In the genomic region with DNA sequence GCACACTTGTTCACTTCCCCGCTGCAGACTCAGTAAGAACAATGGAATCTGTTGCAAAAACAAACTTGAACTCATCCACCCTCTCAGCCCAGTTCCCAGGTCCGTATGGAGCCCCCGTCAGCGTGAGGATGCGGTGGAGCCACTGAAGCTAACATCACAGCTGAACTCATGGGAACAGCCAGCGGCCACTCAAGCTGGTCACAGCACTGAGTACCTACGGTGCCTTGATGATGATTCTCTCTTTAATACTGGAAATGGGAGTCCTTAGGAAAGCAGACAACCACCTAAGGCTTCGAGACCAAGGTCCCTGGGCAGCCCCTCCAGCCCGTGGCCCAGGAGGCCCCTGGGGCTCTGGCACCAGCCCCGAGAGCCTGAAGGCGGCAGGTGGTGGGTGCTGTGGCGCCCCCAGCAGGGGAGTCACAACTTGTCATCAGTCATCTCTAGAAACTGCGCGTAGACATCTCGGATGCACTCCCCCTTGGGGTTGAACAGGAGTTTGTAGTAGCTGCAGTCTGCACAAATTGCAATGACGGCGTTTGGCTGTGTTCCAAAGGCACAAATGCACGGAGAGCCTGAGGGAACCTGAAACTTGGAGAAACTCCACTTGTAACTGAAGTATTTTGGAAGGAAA, we compare ENCODE assay signal across 1 cellular context.
A peak's percentile ranks its signal among the peaks of the same experiment; 100 is the strongest.
TF ChIP-seq lines count a peak whose summit lies in the region.

No MANE protein-coding gene starts in this region.

TF ChIP-seq in K562, 482 proteins besides CTCF, POLR2A, EP300 and RAD21 (continued from another document):
- TF ChIP-seq NRF1 (conservative IDR thresholded peaks at IDR 0.05 in 1 of 2, IDR thresholded peaks at IDR 0.05 in 1 of 2) (peak; percentile 44 to 59; a peak in 3 of 4 replicates), SETDB1 (IDR thresholded peaks at IDR 0.05; ENCODE audit: low read length) (no peak), MEF2A (IDR thresholded peaks at IDR 0.05; ENCODE audit: control insufficient read depth, low read depth, low read length) (no peak), TBP (optimal IDR thresholded peaks at IDR 0.05; ENCODE audit: low read depth, low read length) (no peak), SIN3B (IDR thresholded peaks at IDR 0.05; ENCODE audit: low read depth) (no peak), HDAC8 (tag; IDR thresholded peaks at IDR 0.05) (no peak), ADNP (tag; IDR thresholded peaks at IDR 0.05) (peak; percentile 57; the same call in 1 of the 2 replicates), KLF6 (CRISPR knock-in tag; IDR thresholded peaks at IDR 0.05; ENCODE audit: borderline replicate concordance) (no peak), SMARCE1 (IDR thresholded peaks at IDR 0.05) (peak; percentile 59; the same call in 1 of the 2 replicates), ZBED1 (IDR thresholded peaks at IDR 0.05) (no peak), ELF4 (CRISPR knock-in tag; IDR thresholded peaks at IDR 0.05) (no peak), CBX2 (IDR thresholded peaks at IDR 0.05; ENCODE audit: insufficient read depth, low read length, poor library complexity, severe bottlenecking) (no peak), NR3C1 (CRISPR knock-in tag; IDR thresholded peaks at IDR 0.05) (no peak), NEUROD1 (IDR thresholded peaks at IDR 0.05; ENCODE audit: borderline replicate concordance, low read depth, low read length, partially characterized antibody) (no peak), ZBTB7A (IDR thresholded peaks at IDR 0.05; ENCODE audit: borderline replicate concordance, control insufficient read depth, low read depth, low read length) (peak; percentile 62; the same call in 1 of the 2 replicates), ARNT (IDR thresholded peaks at IDR 0.05) (no peak), CREM (IDR thresholded peaks at IDR 0.05; ENCODE audit: low read depth) (peak; percentile 83), TEAD4 (IDR thresholded peaks at IDR 0.05; ENCODE audit: low read length) (no peak), TEAD4 (CRISPR knock-in tag; IDR thresholded peaks at IDR 0.05; ENCODE audit: borderline replicate concordance) (no peak), ZNF24 (IDR thresholded peaks at IDR 0.05) (peak; percentile 63; the same call in 1 of the 2 replicates), CCAR2 (IDR thresholded peaks at IDR 0.05; ENCODE audit: low read depth, low read length) (no peak), BCL6 (CRISPR knock-in tag; IDR thresholded peaks at IDR 0.05) (no peak), L3MBTL2 (IDR thresholded peaks at IDR 0.05) (peak; percentile 96)
- TF ChIP-seq, protein P1, sequence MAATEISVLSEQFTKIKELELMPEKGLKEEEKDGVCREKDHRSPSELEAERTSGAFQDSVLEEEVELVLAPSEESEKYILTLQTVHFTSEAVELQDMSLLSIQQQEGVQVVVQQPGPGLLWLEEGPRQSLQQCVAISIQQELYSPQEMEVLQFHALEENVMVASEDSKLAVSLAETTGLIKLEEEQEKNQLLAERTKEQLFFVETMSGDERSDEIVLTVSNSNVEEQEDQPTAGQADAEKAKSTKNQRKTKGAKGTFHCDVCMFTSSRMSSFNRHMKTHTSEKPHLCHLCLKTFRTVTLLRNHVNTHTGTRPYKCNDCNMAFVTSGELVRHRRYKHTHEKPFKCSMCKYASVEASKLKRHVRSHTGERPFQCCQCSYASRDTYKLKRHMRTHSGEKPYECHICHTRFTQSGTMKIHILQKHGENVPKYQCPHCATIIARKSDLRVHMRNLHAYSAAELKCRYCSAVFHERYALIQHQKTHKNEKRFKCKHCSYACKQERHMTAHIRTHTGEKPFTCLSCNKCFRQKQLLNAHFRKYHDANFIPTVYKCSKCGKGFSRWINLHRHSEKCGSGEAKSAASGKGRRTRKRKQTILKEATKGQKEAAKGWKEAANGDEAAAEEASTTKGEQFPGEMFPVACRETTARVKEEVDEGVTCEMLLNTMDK (IDR thresholded peaks at IDR 0.05; ENCODE audit: borderline replicate concordance, insufficient read depth, low read depth, low read length, poor library complexity, severe bottlenecking): peak; percentile 99
- TF ChIP-seq, protein P2, sequence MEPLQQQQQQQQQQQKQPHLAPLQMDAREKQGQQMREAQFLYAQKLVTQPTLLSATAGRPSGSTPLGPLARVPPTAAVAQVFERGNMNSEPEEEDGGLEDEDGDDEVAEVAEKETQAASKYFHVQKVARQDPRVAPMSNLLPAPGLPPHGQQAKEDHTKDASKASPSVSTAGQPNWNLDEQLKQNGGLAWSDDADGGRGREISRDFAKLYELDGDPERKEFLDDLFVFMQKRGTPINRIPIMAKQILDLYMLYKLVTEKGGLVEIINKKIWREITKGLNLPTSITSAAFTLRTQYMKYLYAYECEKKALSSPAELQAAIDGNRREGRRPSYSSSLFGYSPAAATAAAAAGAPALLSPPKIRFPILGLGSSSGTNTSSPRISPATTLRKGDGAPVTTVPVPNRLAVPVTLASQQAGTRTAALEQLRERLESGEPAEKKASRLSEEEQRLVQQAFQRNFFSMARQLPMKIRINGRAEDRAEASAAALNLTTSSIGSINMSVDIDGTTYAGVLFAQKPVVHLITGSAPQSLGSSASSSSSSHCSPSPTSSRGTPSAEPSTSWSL (CRISPR knock-in tag; IDR thresholded peaks at IDR 0.05; ENCODE audit: borderline replicate concordance): no peak
- TF ChIP-seq, protein P3, sequence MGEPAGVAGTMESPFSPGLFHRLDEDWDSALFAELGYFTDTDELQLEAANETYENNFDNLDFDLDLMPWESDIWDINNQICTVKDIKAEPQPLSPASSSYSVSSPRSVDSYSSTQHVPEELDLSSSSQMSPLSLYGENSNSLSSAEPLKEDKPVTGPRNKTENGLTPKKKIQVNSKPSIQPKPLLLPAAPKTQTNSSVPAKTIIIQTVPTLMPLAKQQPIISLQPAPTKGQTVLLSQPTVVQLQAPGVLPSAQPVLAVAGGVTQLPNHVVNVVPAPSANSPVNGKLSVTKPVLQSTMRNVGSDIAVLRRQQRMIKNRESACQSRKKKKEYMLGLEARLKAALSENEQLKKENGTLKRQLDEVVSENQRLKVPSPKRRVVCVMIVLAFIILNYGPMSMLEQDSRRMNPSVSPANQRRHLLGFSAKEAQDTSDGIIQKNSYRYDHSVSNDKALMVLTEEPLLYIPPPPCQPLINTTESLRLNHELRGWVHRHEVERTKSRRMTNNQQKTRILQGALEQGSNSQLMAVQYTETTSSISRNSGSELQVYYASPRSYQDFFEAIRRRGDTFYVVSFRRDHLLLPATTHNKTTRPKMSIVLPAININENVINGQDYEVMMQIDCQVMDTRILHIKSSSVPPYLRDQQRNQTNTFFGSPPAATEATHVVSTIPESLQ (CRISPR knock-in tag; IDR thresholded peaks at IDR 0.05): no peak
- TF ChIP-seq, protein P4, sequence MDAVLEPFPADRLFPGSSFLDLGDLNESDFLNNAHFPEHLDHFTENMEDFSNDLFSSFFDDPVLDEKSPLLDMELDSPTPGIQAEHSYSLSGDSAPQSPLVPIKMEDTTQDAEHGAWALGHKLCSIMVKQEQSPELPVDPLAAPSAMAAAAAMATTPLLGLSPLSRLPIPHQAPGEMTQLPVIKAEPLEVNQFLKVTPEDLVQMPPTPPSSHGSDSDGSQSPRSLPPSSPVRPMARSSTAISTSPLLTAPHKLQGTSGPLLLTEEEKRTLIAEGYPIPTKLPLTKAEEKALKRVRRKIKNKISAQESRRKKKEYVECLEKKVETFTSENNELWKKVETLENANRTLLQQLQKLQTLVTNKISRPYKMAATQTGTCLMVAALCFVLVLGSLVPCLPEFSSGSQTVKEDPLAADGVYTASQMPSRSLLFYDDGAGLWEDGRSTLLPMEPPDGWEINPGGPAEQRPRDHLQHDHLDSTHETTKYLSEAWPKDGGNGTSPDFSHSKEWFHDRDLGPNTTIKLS (IDR thresholded peaks at IDR 0.05; ENCODE audit: borderline replicate concordance, low read depth): 0 out of 2 replicates have a peak, but pooled peaks have one; percentile 55
- TF ChIP-seq, protein P5, sequence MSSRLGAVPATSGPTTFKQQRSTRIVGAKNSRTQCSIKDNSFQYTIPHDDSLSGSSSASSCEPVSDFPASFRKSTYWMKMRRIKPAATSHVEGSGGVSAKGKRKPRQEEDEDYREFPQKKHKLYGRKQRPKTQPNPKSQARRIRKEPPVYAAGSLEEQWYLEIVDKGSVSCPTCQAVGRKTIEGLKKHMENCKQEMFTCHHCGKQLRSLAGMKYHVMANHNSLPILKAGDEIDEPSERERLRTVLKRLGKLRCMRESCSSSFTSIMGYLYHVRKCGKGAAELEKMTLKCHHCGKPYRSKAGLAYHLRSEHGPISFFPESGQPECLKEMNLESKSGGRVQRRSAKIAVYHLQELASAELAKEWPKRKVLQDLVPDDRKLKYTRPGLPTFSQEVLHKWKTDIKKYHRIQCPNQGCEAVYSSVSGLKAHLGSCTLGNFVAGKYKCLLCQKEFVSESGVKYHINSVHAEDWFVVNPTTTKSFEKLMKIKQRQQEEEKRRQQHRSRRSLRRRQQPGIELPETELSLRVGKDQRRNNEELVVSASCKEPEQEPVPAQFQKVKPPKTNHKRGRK (tag; IDR thresholded peaks at IDR 0.05): no peak
- TF ChIP-seq, protein P6, sequence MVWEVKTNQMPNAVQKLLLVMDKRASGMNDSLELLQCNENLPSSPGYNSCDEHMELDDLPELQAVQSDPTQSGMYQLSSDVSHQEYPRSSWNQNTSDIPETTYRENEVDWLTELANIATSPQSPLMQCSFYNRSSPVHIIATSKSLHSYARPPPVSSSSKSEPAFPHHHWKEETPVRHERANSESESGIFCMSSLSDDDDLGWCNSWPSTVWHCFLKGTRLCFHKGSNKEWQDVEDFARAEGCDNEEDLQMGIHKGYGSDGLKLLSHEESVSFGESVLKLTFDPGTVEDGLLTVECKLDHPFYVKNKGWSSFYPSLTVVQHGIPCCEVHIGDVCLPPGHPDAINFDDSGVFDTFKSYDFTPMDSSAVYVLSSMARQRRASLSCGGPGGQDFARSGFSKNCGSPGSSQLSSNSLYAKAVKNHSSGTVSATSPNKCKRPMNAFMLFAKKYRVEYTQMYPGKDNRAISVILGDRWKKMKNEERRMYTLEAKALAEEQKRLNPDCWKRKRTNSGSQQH (CRISPR knock-in tag; IDR thresholded peaks at IDR 0.05): no peak
- TF ChIP-seq, protein P7, sequence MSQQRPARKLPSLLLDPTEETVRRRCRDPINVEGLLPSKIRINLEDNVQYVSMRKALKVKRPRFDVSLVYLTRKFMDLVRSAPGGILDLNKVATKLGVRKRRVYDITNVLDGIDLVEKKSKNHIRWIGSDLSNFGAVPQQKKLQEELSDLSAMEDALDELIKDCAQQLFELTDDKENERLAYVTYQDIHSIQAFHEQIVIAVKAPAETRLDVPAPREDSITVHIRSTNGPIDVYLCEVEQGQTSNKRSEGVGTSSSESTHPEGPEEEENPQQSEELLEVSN (IDR thresholded peaks at IDR 0.05; ENCODE audit: borderline replicate concordance in 1 of 2, extremely low read depth in 1 of 2, insufficient read depth in 1 of 2, insufficient read length in 1 of 2, low read depth in 1 of 2, low read length in 1 of 2, poor library complexity in 1 of 2, severe bottlenecking in 1 of 2): peak; percentile 51 to 85
TF ChIP-seq in K562: peak in this region for 58.
